ENCODE assay signal across 1 cellular context in genomic region chr10:22365233-22365632, GRCh38.
TF ChIP-seq lines count a peak whose summit lies in the region.

No MANE protein-coding gene starts in this region.

TF ChIP-seq in HepG2, 621 proteins besides CTCF, POLR2A, EP300 and RAD21 (continued from another document):
- TF ChIP-seq DMTF1 (CRISPR knock-in tag; IDR thresholded peaks at IDR 0.05) (no peak), SP4 (CRISPR knock-in tag; IDR thresholded peaks at IDR 0.05) (no peak)
